In genomic region chr10:46528675-46529615, GRCh38 we compare ENCODE assay signal across 16 cellular contexts. TPM values are rescaled to one million over a fixed set of nuclear protein-coding genes. Genes with fewer than 3 reads are reported as not detected.
DNase-seq lines count a peak whose midpoint lies in the region; ATAC-seq, FAIRE-seq and TF ChIP-seq lines count a peak whose summit lies in the region.
"Had no signal": no experiment of that assay in that cellular context is flagged by ENCODE, and none has a peak within 500 bp of the region (broad histone marks: within the 10 kb centered on the region; RNA-seq: fewer than 3 reads in every experiment).

No MANE protein-coding gene starts in this region.

- no peak overlapping the region for H2BK120ac ChIP-seq in neuronal stem cell (ENCODE audit: low read depth, low read length)

- H4K91ac ChIP-seq in neuronal stem cell (ENCODE audit: low read depth, low read length, poor library complexity), result peak overlapping the region; percentile 57

- H3K4me2 ChIP-seq in K562 (ENCODE audit: insufficient read depth, low read length) (no peak overlapping the region), neuronal stem cell (ENCODE audit: insufficient read depth, low read length, poor library complexity, severe bottlenecking) (no peak overlapping the region)

- no peaks in the 10 kb centered on the region for H3K79me1 ChIP-seq in neuronal stem cell (ENCODE audit: low read depth, low read length)

- peak overlapping the region; percentile 4 for H2BK15ac ChIP-seq in neuronal stem cell (ENCODE audit: low read length)

- intact Hi-C loops in Right ventricle myocardium inferior (cut with DNase I) (no loop called here), left ventricle myocardium inferior (cut with micrococcal nuclease) (no loop called here), K562 (cut with micrococcal nuclease) (loop anchor here (2.0 kb wide), 1 partner anchor 20 kb away; no protein-coding TSS in a partner anchor), transverse colon (cut with DNase I; ENCODE audit: low total_unique reads) (no loop called here)

- BruUV-seq in K562 (replicated peaks; lab: Mats Ljungman, UMichigan), result no TSS peak

- H3K4me1 ChIP-seq in left ventricle myocardium inferior (no peaks in the 10 kb centered on the region), K562 (replicated peaks in 1 of 2; ENCODE audit: control insufficient read depth in 2 of 2, insufficient read depth in 2 of 2, low read length in 2 of 2) (peaks cover 7 to 11% of the 10 kb centered on the region in 2 experiments; a peak in 4 of 5 replicates), neuronal stem cell (ENCODE audit: control insufficient read depth in 2 of 2, insufficient read depth in 1 of 2, low read depth in 1 of 2, low read length in 2 of 2) (peaks cover 0 to 5% of the 10 kb centered on the region in 2 donors), transverse colon (peaks cover 0 to 7% (median 3%) of the 10 kb centered on the region in 4 donors)
- H3K4me1 ChIP-seq: colonic mucosa had no signal

- H3K36me3 ChIP-seq in left ventricle myocardium inferior (no peaks in the 10 kb centered on the region), K562 (ENCODE audit: control insufficient read depth, insufficient read depth, low read length) (no peaks in the 10 kb centered on the region), neuronal stem cell (replicated peaks in 1 of 2; ENCODE audit: control insufficient read depth in 2 of 2, insufficient read depth in 2 of 2, low read length in 2 of 2) (peaks cover 0 to 8% of the 10 kb centered on the region in 2 donors), transverse colon (no peaks in the 10 kb centered on the region)
- H3K36me3 ChIP-seq: colonic mucosa had no signal

- no peak overlapping the region for H3K27ac ChIP-seq in left ventricle myocardium inferior (replicated peaks)
- no peak overlapping the region for H3K27ac ChIP-seq in K562 (ENCODE audit: extremely low read depth, low read depth, low read length)
- H3K27ac ChIP-seq in neuronal stem cell (replicated peaks; ENCODE audit: low read length), result no peak overlapping the region
- no peak overlapping the region for H3K27ac ChIP-seq in transverse colon
- H3K27ac ChIP-seq: colonic mucosa had no signal

- no peak for TF ChIP-seq CTCF in left ventricle myocardium inferior (IDR thresholded peaks at IDR 0.05; ENCODE audit: borderline replicate concordance)
- TF ChIP-seq CTCF in K562 (IDR thresholded peaks at IDR 0.05 in 2 of 3, conservative IDR thresholded peaks at IDR 0.05 in 1 of 3; ENCODE audit: insufficient read depth in 2 of 3, low read depth in 1 of 3, low read length in 3 of 3), result no peak
- TF ChIP-seq CTCF in transverse colon (IDR thresholded peaks at IDR 0.05), result no peak

- H3K27me3 ChIP-seq in left ventricle myocardium inferior (ENCODE audit: low read depth), result peaks cover 57% of the 10 kb centered on the region
- H3K27me3 ChIP-seq in K562 (ENCODE audit: control insufficient read depth in 2 of 2, insufficient read depth in 2 of 2, low read length in 2 of 2), result peaks cover 24 to 45% of the 10 kb centered on the region in 2 experiments; a peak in 4 of 5 replicates
- H3K27me3 ChIP-seq in neuronal stem cell (ENCODE audit: control insufficient read depth in 3 of 3, insufficient read depth in 3 of 3, low read depth in 1 of 3, low read length in 3 of 3), result peaks cover 0 to 9% (median 4%) of the 10 kb centered on the region in 3 experiments
- no peaks in the 10 kb centered on the region for H3K27me3 ChIP-seq in transverse colon
- H3K27me3 ChIP-seq: colonic mucosa had no signal

- POLR2A ChIA-PET in K562 (lab: Yijun Ruan, JAX), result interaction anchor here (0.6 to 1.9 kb wide), 6 partner anchors 9 to 15 kb away, joined by 4 to 7 read pairs (median 5); no protein-coding TSS in a partner anchor

- WGBS in K562 (ENCODE audit: insufficient coverage, low coverage, missing lambda C conversion rate), result 1% methylated on average over 9 of the region's 9 CpGs
- WGBS in neuronal stem cell (ENCODE audit: extremely low coverage in 2 of 2, insufficient read length in 2 of 2, insufficient replicate concordance in 1 of 2), 2 donors, result no CpG with 5 or more reads among the region's 9 CpGs
- 82% methylated on average over 8 to 9 of the region's 9 CpGs for WGBS in transverse colon (ENCODE audit: low coverage in 1 of 2), 2 donors

- H4K20me1 ChIP-seq in K562 (replicated peaks; ENCODE audit: control insufficient read depth, insufficient read depth, low read length), result no peaks in the 10 kb centered on the region

- no peaks in the 10 kb centered on the region for H3K9me1 ChIP-seq in K562 (ENCODE audit: control insufficient read depth, insufficient read depth, low read length)

- H3K9me3 ChIP-seq in left ventricle myocardium inferior (replicated peaks) (no peaks in the 10 kb centered on the region), K562 (replicated peaks; ENCODE audit: control insufficient read depth, insufficient read depth, low read depth, low read length) (0 out of 2 replicates have a peak, but pooled peaks cover 6% of the 10 kb centered on the region), neuronal stem cell (replicated peaks in 1 of 2; ENCODE audit: control insufficient read depth in 2 of 2, insufficient read depth in 1 of 2, low read depth in 1 of 2, low read length in 2 of 2) (peaks cover 0 to 14% of the 10 kb centered on the region in 2 donors), transverse colon (no peaks in the 10 kb centered on the region)
- H3K9me3 ChIP-seq: colonic mucosa had no signal

- H3K23ac ChIP-seq in neuronal stem cell (ENCODE audit: low read depth, low read length, poor library complexity), result no peak overlapping the region

- TF ChIP-seq EP300 in K562 (IDR thresholded peaks at IDR 0.05; ENCODE audit: low read length) (no peak), transverse colon (IDR thresholded peaks at IDR 0.05; ENCODE audit: low read depth) (no peak)

- no peaks in the 10 kb centered on the region for H3K79me2 ChIP-seq in K562 (ENCODE audit: control insufficient read depth, insufficient read depth, low read length)

- CTCF ChIA-PET in K562 (lab: Yijun Ruan, JAX; ENCODE audit: low intra/inter-chr PET ratio), result no interaction called here

- no peak for FAIRE-seq in K562 (lab: Jason Lieb, UNC)
- FAIRE-seq: endometrium had no signal

- peak overlapping the region; percentile 42 for H3K18ac ChIP-seq in neuronal stem cell (ENCODE audit: low read length)

- no peak overlapping the region for H3K4ac ChIP-seq in neuronal stem cell (ENCODE audit: low read length)

- H2BK5ac ChIP-seq in neuronal stem cell (ENCODE audit: low read length), result no peak overlapping the region

- no peak overlapping the region for H3K4me3 ChIP-seq in left ventricle myocardium inferior
- H3K4me3 ChIP-seq in K562, result no peak overlapping the region
- H3K4me3 ChIP-seq in neuronal stem cell (ENCODE audit: low read length in 2 of 2), result no peak overlapping the region
- H3K4me3 ChIP-seq in transverse colon, result no peak overlapping the region
- H3K4me3 ChIP-seq: colonic mucosa had no signal

- no peak overlapping the region for H4K8ac ChIP-seq in neuronal stem cell (ENCODE audit: low read depth, low read length)

- no peak overlapping the region for H3K9ac ChIP-seq in K562 (ENCODE audit: insufficient read depth in 1 of 2, low read depth in 2 of 2, low read length in 2 of 2)
- H3K9ac ChIP-seq in neuronal stem cell (ENCODE audit: low read depth, low read length, poor library complexity), result no peak overlapping the region

- no peak overlapping the region for H2AFZ ChIP-seq in K562 (ENCODE audit: low read depth, low read length)
- no peak overlapping the region for H2AFZ ChIP-seq in neuronal stem cell (ENCODE audit: low read length)

- peak overlapping the region; percentile 17 for H2AK5ac ChIP-seq in neuronal stem cell (ENCODE audit: low read depth, low read length)

- no peak for TF ChIP-seq RAD21 in K562 (CRISPR knock-in tag; conservative IDR thresholded peaks at IDR 0.05 in 1 of 2, IDR thresholded peaks at IDR 0.05 in 1 of 2)

- TF ChIP-seq POLR2A in K562 (conservative IDR thresholded peaks at IDR 0.05), result no peak
- no peak for TF ChIP-seq POLR2A in transverse colon (IDR thresholded peaks at IDR 0.05)

- in situ Hi-C loops in K562 (cut with MboI) (no loop called here), transverse colon (cut with MboI; ENCODE audit: low pct_ligation_motif_present in 1 of 4, low pct_unique_long_range_greater_than_20kb in 1 of 4, low sequenced_read_pairs in 3 of 4) (no loop called here)

- ATAC-seq in Right ventricle myocardium inferior, result no peak
- ATAC-seq in K562, result no peak
- ATAC-seq: activated CD4-positive, alpha-beta T cell treated with anti-CD3 and anti-CD28 coated beads for 36 hours had no signal

- peak; percentile 79 for DNase-seq in Right ventricle myocardium inferior (ENCODE audit: missing footprints)
- DNase-seq in left ventricle myocardium inferior, result no peak
- no peak for DNase-seq in K562 (ENCODE audit: extremely low read depth in 1 of 4, low spot score in 3 of 4)
- no peak for DNase-seq in neuronal stem cell (ENCODE audit: low spot score)
- DNase-seq in transverse colon, result peak; percentile 5
- DNase-seq in hepatic stellate cell (ENCODE audit: low spot score), result no peak
- no peak for DNase-seq in stimulated activated CD4-positive, alpha-beta T cell treated with anti-CD3 and anti-CD28 coated beads, Interleukin-2, amount 100 ng/mL, for 24 hours
- no peak for DNase-seq in dedifferentiated amniotic fluid mesenchymal stem cell (ENCODE audit: extremely low spot score)
- DNase-seq: activated CD4-positive, alpha-beta T cell treated with anti-CD3 and anti-CD28 coated beads for 36 hours; colonic mucosa; NCI-H524 treated with DMSO at 0.1 percent for 48 hours; occipital lobe; stimulated activated naive CD4-positive, alpha-beta T cell; SW 1271 had no signal

- no peak overlapping the region for H2BK12ac ChIP-seq in neuronal stem cell (ENCODE audit: low read length)

- peak overlapping the region; percentile 76 for H3K14ac ChIP-seq in neuronal stem cell (ENCODE audit: low read length)

RNA-seq across cellular contexts. Expression of gene GPRIN2, which starts 27.5 kb away (rescaled TPM):
- not detected for total RNA-seq in Right ventricle myocardium inferior
- not detected for total RNA-seq in left ventricle myocardium inferior
- total RNA-seq in K562 (2011; cell fraction: chromatin; rRNA removed; ENCODE audit: low replicate concordance), result not detected in 2 replicates
- total RNA-seq in K562 (2011; cell fraction: nucleolus; rRNA removed), result not detected in 2 replicates
- total RNA-seq in K562 (2011; cell fraction: nucleoplasm; rRNA removed), result not detected in 2 replicates
- total RNA-seq in K562 (2014; rRNA removed), result not detected in 2 replicates
- not detected in 2 replicates for total RNA-seq in K562 (2014; rRNA removed; fragmentation: Illumina TruSeq; extraction: Trizol)
- not detected in 2 replicates for total RNA-seq in K562 (2015; rRNA removed; fragmentation: Illumina TruSeq; extraction: Trizol)
- not detected in 2 replicates for total RNA-seq in K562 (2021)
- polyA plus RNA-seq in K562 (2011; rRNA removed), result not detected in 2 replicates
- not detected in 2 replicates for polyA plus RNA-seq in K562 (2011; cell fraction: cytosol; rRNA removed)
- polyA plus RNA-seq in K562 (2011; cell fraction: nucleus; rRNA removed), result not detected in 2 replicates
- polyA plus RNA-seq in K562 (2012), result not detected in 2 replicates
- not detected in 2 replicates for polyA plus RNA-seq in K562 (2014; fragmentation: Illumina TruSeq; extraction: Trizol)
- not detected for polyA plus RNA-seq in K562 (2014; fragmentation: Nextera tagmentation; extraction: Ambion mirVana)
- polyA plus RNA-seq in K562 (2014; rRNA removed), result not detected in 2 replicates
- not detected in 2 replicates for polyA minus RNA-seq in K562 (2011; rRNA and poly(A)+ RNA removed)
- polyA minus RNA-seq in K562 (2011; cell fraction: cytosol; rRNA and poly(A)+ RNA removed), result not detected in 2 replicates
- not detected in 2 replicates for polyA minus RNA-seq in K562 (2011; cell fraction: nucleus; rRNA and poly(A)+ RNA removed)
- 4.9 TPM for polyA plus RNA-seq in neuronal stem cell (2013, experiment 1 of 2)
- 4.9 TPM for polyA plus RNA-seq in neuronal stem cell (2013, experiment 2 of 2)
- total RNA-seq in transverse colon, result 10 to 100 TPM; 31.3 to 97.3 (median 53.1) TPM
- total RNA-seq: activated CD4-positive, alpha-beta T cell treated with anti-CD3 and anti-CD28 coated beads for 36 hours; CD8-positive, alpha-beta memory T cell had no signal
- polyA plus RNA-seq: CD8-positive, alpha-beta memory T cell had no signal

RNA-seq across cellular contexts. Expression of gene SYT15, which starts 50.0 kb away (rescaled TPM):
- 3.2 TPM for total RNA-seq in Right ventricle myocardium inferior
- total RNA-seq in left ventricle myocardium inferior, result 1.9 TPM
- total RNA-seq in K562 (2011; cell fraction: chromatin; rRNA removed; ENCODE audit: low replicate concordance), result 1.5 and 3.2 TPM in 2 replicates
- 0.67 and 1.1 TPM in 2 replicates for total RNA-seq in K562 (2011; cell fraction: nucleolus; rRNA removed)
- 1.6 and 2.4 TPM in 2 replicates for total RNA-seq in K562 (2011; cell fraction: nucleoplasm; rRNA removed)
- 0.05 and 0.37 TPM in 2 replicates for total RNA-seq in K562 (2014; rRNA removed)
- total RNA-seq in K562 (2014; rRNA removed; fragmentation: Illumina TruSeq; extraction: Trizol), result 0.25 and 0.70 TPM in 2 replicates
- total RNA-seq in K562 (2015; rRNA removed; fragmentation: Illumina TruSeq; extraction: Trizol), result 0.23 TPM in 1 of 2 replicates, not detected in the other
- total RNA-seq in K562 (2021), result 0.65 and 0.82 TPM in 2 replicates
- 0.22 and 0.53 TPM in 2 replicates for polyA plus RNA-seq in K562 (2011; rRNA removed)
- 0.15 and 0.25 TPM in 2 replicates for polyA plus RNA-seq in K562 (2011; cell fraction: cytosol; rRNA removed)
- 0.49 and 0.74 TPM in 2 replicates for polyA plus RNA-seq in K562 (2011; cell fraction: nucleus; rRNA removed)
- polyA plus RNA-seq in K562 (2012), result 0.15 and 0.39 TPM in 2 replicates
- 0.10 and 0.22 TPM in 2 replicates for polyA plus RNA-seq in K562 (2014; fragmentation: Illumina TruSeq; extraction: Trizol)
- under 1 TPM; 0.15 to 0.20 TPM for polyA plus RNA-seq in K562 (2014; fragmentation: Nextera tagmentation; extraction: Ambion mirVana)
- 0.05 and 0.36 TPM in 2 replicates for polyA plus RNA-seq in K562 (2014; rRNA removed)
- 0.51 and 0.60 TPM in 2 replicates for polyA minus RNA-seq in K562 (2011; rRNA and poly(A)+ RNA removed)
- polyA minus RNA-seq in K562 (2011; cell fraction: cytosol; rRNA and poly(A)+ RNA removed), result not detected in 2 replicates
- 0.33 and 0.40 TPM in 2 replicates for polyA minus RNA-seq in K562 (2011; cell fraction: nucleus; rRNA and poly(A)+ RNA removed)
- polyA plus RNA-seq in neuronal stem cell (2013, experiment 1 of 2), result 0.22 TPM
- 0.24 TPM for polyA plus RNA-seq in neuronal stem cell (2013, experiment 2 of 2)
- total RNA-seq in transverse colon, result under 1 TPM; 0.32 to 0.80 (median 0.39) TPM

Comparison
In these comparisons a context has a peak if more than half of its experiments do, and no peak if none do; other contexts are left out.
1. DNase-seq: peak in Right ventricle myocardium inferior (single experiment) and transverse colon (single experiment); none in left ventricle myocardium inferior (single experiment), K562 (0 of 4), neuronal stem cell (single experiment), hepatic stellate cell (single experiment), stimulated activated CD4-positive, alpha-beta T cell treated with anti-CD3 and anti-CD28 coated beads, Interleukin-2, amount 100 ng/mL, for 24 hours (0 of 2) and dedifferentiated amniotic fluid mesenchymal stem cell (single experiment).
2. RNA of gene GPRIN2, which starts 27.5 kb away (total RNA-seq): 31.3 to 97.3 TPM in transverse colon; not detected in Right ventricle myocardium inferior (single experiment), not detected in left ventricle myocardium inferior (single experiment) and not detected in K562; every median in the first group is over 10 times any median in the second.